7 cellular contexts compared by ENCODE assay signal in genomic region chr15:59299919-59300617, GRCh38.
DNase-seq lines count a peak whose midpoint lies in the region; ATAC-seq lines count a peak whose summit lies in the region.

No MANE protein-coding gene starts in this region.

- ATAC-seq in GM18909 (IDR thresholded peaks at IDR 0.05; ENCODE audit: poor library complexity, unreplicated experiment): peak; percentile 65
- peak; percentile 51 for ATAC-seq in HG03095 (IDR thresholded peaks at IDR 0.05; ENCODE audit: unreplicated experiment)

- DNase-seq in SIG-M5 treated with dmso at 0.1 percent for 504 hours (lab: John Stamatoyannopoulos, UW; ENCODE audit: unreplicated experiment) (peak; percentile 96), glomerular visceral epithelial cell (ENCODE audit: extremely low spot score) (peak; percentile 97), smooth muscle cell of the brain vasculature (ENCODE audit: low read depth, low spot score) (peak; percentile 55), NCI-H1436 (lab: John Stamatoyannopoulos, UW) (no peak)
- peak; percentile 64 for DNase-seq in activated gamma-delta T cell treated with anti-CD3 and anti-CD28 coated beads, Interleukin-2, amount 50 U/mL, for 16 hours (ENCODE audit: low read depth)
